Comparison of ENCODE assay signal across 18 cellular contexts in genomic region chr12:72872986-72873385, GRCh38.
DNase-seq lines count a peak whose midpoint lies in the region; ATAC-seq and TF ChIP-seq lines count a peak whose summit lies in the region.
"Had no signal": no experiment of that assay in that cellular context is flagged by ENCODE, and none has a peak within 500 bp of the region (broad histone marks: within the 10 kb centered on the region; RNA-seq: fewer than 3 reads in every experiment).

No MANE protein-coding gene starts in this region.

- H3K9me3 ChIP-seq in T-helper 17 cell (ENCODE audit: control insufficient read depth, low read length, poor library complexity, severe bottlenecking): no peaks in the 10 kb centered on the region

- DNase-seq in GM23338 (ENCODE audit: low spot score) (peak; percentile 20), NCI-H2227 (lab: John Stamatoyannopoulos, UW; ENCODE audit: unreplicated experiment) (peak; percentile 51), epithelial cell of proximal tubule (ENCODE audit: low read depth) (no peak), left kidney (ENCODE audit: low read depth, low spot score) (peak; percentile 82), T-helper 17 cell (no peak), NCI-H345 treated with DMSO at 0.1 percent for 48 hours (lab: John Stamatoyannopoulos, UW; ENCODE audit: unreplicated experiment) (no peak)
- no peak for DNase-seq in activated T-cell treated with anti-CD3 and anti-CD28 coated beads, Interleukin-2, amount 50 U/mL, for 48 hours
- DNase-seq: CD8-positive, alpha-beta memory T cell; NCI-H1092 treated with DMSO at 0.1 percent for 48 hours; NCI-H187; NCI-H446; PC-9; SIG-M5; T-cell had no signal

- H3K27me3 Mint-ChIP-seq in GM23338 (ENCODE audit: insufficient read depth, low read depth, poor library complexity) (no peaks in the 10 kb centered on the region), T-helper 17 cell (no peaks in the 10 kb centered on the region)
- H3K27me3 Mint-ChIP-seq: CD8-positive, alpha-beta memory T cell; T-cell had no signal

- H3K27me3 ChIP-seq in GM23338 (ENCODE audit: insufficient read depth): no peaks in the 10 kb centered on the region
- H3K27me3 ChIP-seq: BLaER1 treated with 17β-estradiol and CSF1 and Interleukin-3, amounts not matched to agents 10 nM and 100 nM had no signal

- TF ChIP-seq CTCF in GM23338 (conservative IDR thresholded peaks at IDR 0.05; ENCODE audit: low read depth in 2 of 2): no peak
- no peak for TF ChIP-seq CTCF in epithelial cell of proximal tubule (conservative IDR thresholded peaks at IDR 0.05; ENCODE audit: low read depth, low read length)

- H2AFZ ChIP-seq in GM23338: peak overlapping the region; percentile 20; the same call in 1 of the 2 replicates
- H2AFZ ChIP-seq: PC-9 had no signal

- no peak overlapping the region for H3K4me3 ChIP-seq in GM23338
- H3K4me3 ChIP-seq in epithelial cell of proximal tubule (ENCODE audit: low read depth, low read length): peak overlapping the region; percentile 25
- H3K4me3 ChIP-seq: BLaER1 treated with 17β-estradiol and CSF1 and Interleukin-3, amounts not matched to agents 10 nM and 100 nM; PC-9 had no signal

- no peaks in the 10 kb centered on the region for H3K79me2 ChIP-seq in GM23338 (replicated peaks; ENCODE audit: insufficient read depth)

- no peaks in the 10 kb centered on the region for H3K9me2 ChIP-seq in GM23338 (ENCODE audit: insufficient read depth)

- peaks cover 18% of the 10 kb centered on the region for H3K4me1 ChIP-seq in GM23338 (ENCODE audit: insufficient read depth)
- H3K4me1 ChIP-seq: BLaER1 treated with 17β-estradiol and CSF1 and Interleukin-3, amounts not matched to agents 10 nM and 100 nM had no signal

- peak overlapping the region; percentile 29; the same call in 1 of the 2 replicates for H3K27ac Mint-ChIP-seq in GM23338
- no peak overlapping the region for H3K27ac Mint-ChIP-seq in T-helper 17 cell
- H3K27ac Mint-ChIP-seq: CD8-positive, alpha-beta memory T cell; T-cell had no signal

- peaks cover 7% of the 10 kb centered on the region; the same call in 1 of the 2 replicates for H3K36me3 ChIP-seq in GM23338 (ENCODE audit: insufficient read depth)
- H3K36me3 ChIP-seq: BLaER1 treated with 17β-estradiol and CSF1 and Interleukin-3, amounts not matched to agents 10 nM and 100 nM had no signal

- H3F3A ChIP-seq in GM23338 (replicated peaks; ENCODE audit: low read depth): no peaks in the 10 kb centered on the region

- H4K20me1 ChIP-seq in GM23338 (replicated peaks; ENCODE audit: insufficient read depth): no peaks in the 10 kb centered on the region
- H4K20me1 ChIP-seq: BLaER1 treated with 17β-estradiol and CSF1 and Interleukin-3, amounts not matched to agents 10 nM and 100 nM had no signal

- H3K4me2 ChIP-seq in GM23338: no peak overlapping the region
- H3K4me2 ChIP-seq: BLaER1 treated with 17β-estradiol and CSF1 and Interleukin-3, amounts not matched to agents 10 nM and 100 nM; PC-9 had no signal

- H3K4me1 Mint-ChIP-seq in GM23338: peaks cover 15% of the 10 kb centered on the region
- no peaks in the 10 kb centered on the region for H3K4me1 Mint-ChIP-seq in T-helper 17 cell
- H3K4me1 Mint-ChIP-seq: CD8-positive, alpha-beta memory T cell; T-cell had no signal

- H3K4me3 Mint-ChIP-seq in GM23338 (no peak overlapping the region), T-helper 17 cell (no peak overlapping the region)
- H3K4me3 Mint-ChIP-seq: CD8-positive, alpha-beta memory T cell; T-cell had no signal

- H3K27ac ChIP-seq in GM23338 (ENCODE audit: low read depth): no peak overlapping the region
- H3K27ac ChIP-seq: BLaER1 treated with 17β-estradiol and CSF1 and Interleukin-3, amounts not matched to agents 10 nM and 100 nM; PC-9; RWPE1 had no signal

- ATAC-seq in GM23338 (peak; percentile 55), HG03378 (IDR thresholded peaks at IDR 0.05; ENCODE audit: unreplicated experiment) (no peak), T-helper 17 cell (no peak)
- ATAC-seq: SK-N-SH treated with all-trans-retinoic acid at 6 μM for 48 hours, T-cell had no signal

- H3K9me3 Mint-ChIP-seq in GM23338: peaks cover 16% of the 10 kb centered on the region; the same call in 2 of the 3 replicates

- peaks cover 15% of the 10 kb centered on the region for H3K36me3 Mint-ChIP-seq in GM23338 (ENCODE audit: low read depth)
- H3K36me3 Mint-ChIP-seq in T-helper 17 cell (ENCODE audit: low read depth): no peaks in the 10 kb centered on the region
- H3K36me3 Mint-ChIP-seq: CD8-positive, alpha-beta memory T cell; T-cell had no signal

TF ChIP-seq in GM23338, 12 proteins besides CTCF, POLR2A, EP300 and RAD21 (continues in another document):
- TF ChIP-seq JUNB (IDR thresholded peaks at IDR 0.05; ENCODE audit: unreplicated experiment): no peak
- no peak for TF ChIP-seq REST (IDR thresholded peaks at IDR 0.05; ENCODE audit: unreplicated experiment)
- no peak for TF ChIP-seq EZH2 (IDR thresholded peaks at IDR 0.05; ENCODE audit: low read depth, unreplicated experiment)
- TF ChIP-seq ETS1 (IDR thresholded peaks at IDR 0.05): no peak
- TF ChIP-seq STAT1 (IDR thresholded peaks at IDR 0.05; ENCODE audit: unreplicated experiment): no peak
- TF ChIP-seq NANOG (IDR thresholded peaks at IDR 0.05; ENCODE audit: borderline replicate concordance): no peak
- TF ChIP-seq POLR2AphosphoS5 (IDR thresholded peaks at IDR 0.05; ENCODE audit: low read depth): no peak
- no peak for TF ChIP-seq CREB1 (CRISPR knock-in tag; IDR thresholded peaks at IDR 0.05; ENCODE audit: low read depth)

Comparison
In these comparisons a context has a peak if more than half of its experiments do, and no peak if none do; other contexts are left out.
1. DNase-seq: peak in GM23338 (single experiment), NCI-H2227 (single experiment) and left kidney (single experiment); none in epithelial cell of proximal tubule (single experiment), T-helper 17 cell (0 of 3), activated T-cell treated with anti-CD3 and anti-CD28 coated beads, Interleukin-2, amount 50 U/mL, for 48 hours (0 of 2) and NCI-H345 treated with DMSO at 0.1 percent for 48 hours (single experiment).